ENCODE assay signal across 16 cellular contexts in genomic region chr6:31639449-31639861, GRCh38. TPM values are rescaled to one million over a fixed set of nuclear protein-coding genes. Genes with fewer than 3 reads are reported as not detected.
DNase-seq lines count a peak whose midpoint lies in the region; ATAC-seq, FAIRE-seq and TF ChIP-seq lines count a peak whose summit lies in the region.
"Had no signal": no experiment of that assay in that cellular context is flagged by ENCODE, and none has a peak within 500 bp of the region (broad histone marks: within the 10 kb centered on the region; RNA-seq: fewer than 3 reads in every experiment).

No MANE protein-coding gene starts in this region.

- TF ChIP-seq CTCF in natural killer cell (IDR thresholded peaks at IDR 0.05): no peak
- no peak for TF ChIP-seq CTCF in Panc1 (IDR thresholded peaks at IDR 0.05)
- no peak for TF ChIP-seq CTCF in choroid plexus epithelial cell (conservative IDR thresholded peaks at IDR 0.05; ENCODE audit: low read depth, low read length)

- peaks cover 0 to 4% of the 10 kb centered on the region in 2 donors for H3K4me1 Mint-ChIP-seq in natural killer cell treated with Interleukin-12 subunit alpha and Interleukin-12 subunit beta and Interleukin-15 and Interleukin-18, amount 100 ng/mL, for 72 hours (ENCODE audit: low read depth in 2 of 2)
- no peaks in the 10 kb centered on the region for H3K4me1 Mint-ChIP-seq in natural killer cell
- H3K4me1 Mint-ChIP-seq: mesothelial cell of epicardium had no signal

- BruUV-seq in Panc1 (replicated peaks; lab: Mats Ljungman, UMichigan): no TSS peak

- H3K4me3 ChIP-seq in Panc1 (ENCODE audit: low read depth in 2 of 2, low read length in 2 of 2) (no peak overlapping the region), choroid plexus epithelial cell (ENCODE audit: low read depth, low read length) (no peak overlapping the region)
- H3K4me3 ChIP-seq: right lobe of liver had no signal

- no peaks in the 10 kb centered on the region for H3K9me3 Mint-ChIP-seq in natural killer cell treated with Interleukin-12 subunit alpha and Interleukin-12 subunit beta and Interleukin-15 and Interleukin-18, amount 100 ng/mL, for 72 hours
- no peaks in the 10 kb centered on the region for H3K9me3 Mint-ChIP-seq in natural killer cell
- H3K9me3 Mint-ChIP-seq: CD8-positive, alpha-beta memory T cell; mesothelial cell of epicardium had no signal

- H3K27ac ChIP-seq in Panc1 (ENCODE audit: low read length): no peak overlapping the region
- H3K27ac ChIP-seq: right lobe of liver, VCaP had no signal

- CTCF ChIA-PET in Panc1 (lab: Charles Lee): no interaction called here

- no peaks in the 10 kb centered on the region for H3K27me3 Mint-ChIP-seq in natural killer cell treated with Interleukin-12 subunit alpha and Interleukin-12 subunit beta and Interleukin-15 and Interleukin-18, amount 100 ng/mL, for 72 hours
- H3K27me3 Mint-ChIP-seq in natural killer cell (ENCODE audit: low read depth in 2 of 2): no peaks in the 10 kb centered on the region
- H3K27me3 Mint-ChIP-seq: CD8-positive, alpha-beta memory T cell had no signal

- in situ Hi-C loops in Panc1 (cut with HindIII; ENCODE audit: low pct_unique_long_range_greater_than_20kb, low sequenced_read_pairs): no loop called here

- peaks cover 20% of the 10 kb centered on the region for H3K36me3 Mint-ChIP-seq in natural killer cell treated with Interleukin-12 subunit alpha and Interleukin-12 subunit beta and Interleukin-15 and Interleukin-18, amount 100 ng/mL, for 72 hours
- H3K36me3 Mint-ChIP-seq in natural killer cell: no peaks in the 10 kb centered on the region

- intact Hi-C loops in natural killer cell (cut with micrococcal nuclease): no loop called here
- intact Hi-C loops in Panc1 (cut with micrococcal nuclease; ENCODE audit: unreplicated experiment): no loop called here

- no peak overlapping the region for H3K4me3 Mint-ChIP-seq in natural killer cell treated with Interleukin-12 subunit alpha and Interleukin-12 subunit beta and Interleukin-15 and Interleukin-18, amount 100 ng/mL, for 72 hours
- H3K4me3 Mint-ChIP-seq in natural killer cell: no peak overlapping the region
- H3K4me3 Mint-ChIP-seq: CD8-positive, alpha-beta memory T cell; mesothelial cell of epicardium had no signal

- ATAC-seq in natural killer cell treated with Interleukin-12 subunit alpha and Interleukin-12 subunit beta and Interleukin-15 and Interleukin-18, amount 100 ng/mL, for 72 hours: no peak
- ATAC-seq in natural killer cell: no peak
- ATAC-seq in Panc1: peak; percentile 22
- peak; percentile 81 for ATAC-seq in stimulated activated naive CD8-positive, alpha-beta T cell treated with anti-CD3 and anti-CD28 coated beads, Interleukin-15, Interleukin-2, amounts not matched to agents 100 U/mL and 50 U/mL, for 24 hours
- no peak for ATAC-seq in HG03432 (IDR thresholded peaks at IDR 0.05; ENCODE audit: unreplicated experiment)
- ATAC-seq: right lobe of liver had no signal

- peaks cover 7% of the 10 kb centered on the region; the same call in 1 of the 2 replicates for H3K4me1 ChIP-seq in Panc1 (ENCODE audit: control insufficient read depth, insufficient read depth, low read length)

- H3K36me3 ChIP-seq in Panc1 (ENCODE audit: control insufficient read depth, insufficient read depth, low read length): peaks cover 20% of the 10 kb centered on the region; the same call in 1 of the 2 replicates

- peak overlapping the region; percentile 27 to 33 for H3K27ac Mint-ChIP-seq in natural killer cell treated with Interleukin-12 subunit alpha and Interleukin-12 subunit beta and Interleukin-15 and Interleukin-18, amount 100 ng/mL, for 72 hours
- H3K27ac Mint-ChIP-seq in natural killer cell: peak overlapping the region in 1 of 2 donors; percentile 33

- no peak for FAIRE-seq in GM19239 (lab: Jason Lieb, UNC)
- FAIRE-seq: urothelium cell line had no signal

- H3K9me3 ChIP-seq in Panc1 (ENCODE audit: control insufficient read depth, insufficient read depth, low read depth, low read length): no peaks in the 10 kb centered on the region
- H3K9me3 ChIP-seq: right lobe of liver had no signal

- no peak for DNase-seq in natural killer cell treated with Interleukin-12 subunit alpha and Interleukin-12 subunit beta and Interleukin-15 and Interleukin-18, amount 100 ng/mL, for 72 hours (ENCODE audit: low spot score)
- DNase-seq in natural killer cell (no peak), Panc1 (ENCODE audit: low read depth, low spot score) (no peak), choroid plexus epithelial cell (ENCODE audit: low read depth) (peak; percentile 48), GM19239 (ENCODE audit: insufficient read length, low spot score) (no peak)
- DNase-seq in stimulated activated naive CD8-positive, alpha-beta T cell treated with anti-CD3 and anti-CD28 coated beads, Interleukin-15, Interleukin-2, amounts not matched to agents 100 U/mL and 50 U/mL, for 24 hours: peak; percentile 53
- DNase-seq in activated effector memory CD4-positive, alpha-beta T cell treated with anti-CD3 and anti-CD28 coated beads, Interleukin-2, amount 50 U/mL, for 16 hours: no peak
- DNase-seq: CD8-positive, alpha-beta memory T cell; effector memory CD4-positive, alpha-beta T cell; hypothalamus; RPMI8226 had no signal

- no peaks in the 10 kb centered on the region for H3K27me3 ChIP-seq in Panc1 (ENCODE audit: control insufficient read depth, insufficient read depth, low read length)
- H3K27me3 ChIP-seq: right lobe of liver had no signal

- POLR2A ChIA-PET in Panc1 (lab: Charles Lee): interaction anchor here (0.6 to 3.0 kb wide), 2 partner anchors 12 to 145 kb away, joined by 5 to 9 read pairs; partner anchors contain the start of gene BAG6

RNA-seq across cellular contexts. Expression of gene BAG6, which starts 13.0 kb away (rescaled TPM):
- total RNA-seq in natural killer cell treated with Interleukin-12 subunit alpha and Interleukin-12 subunit beta and Interleukin-15 and Interleukin-18, amount 100 ng/mL, for 72 hours: 100 to 1,000 TPM; 284 to 337 TPM
- 100 to 1,000 TPM; 264 to 303 (median 274) TPM for total RNA-seq in natural killer cell
- total RNA-seq in Panc1 (2021; ENCODE audit: unreplicated experiment): 491 TPM
- 565 TPM for polyA plus RNA-seq in Panc1 (2012; ENCODE audit: insufficient read length)

RNA-seq across cellular contexts. Expression of gene APOM, which starts 16.2 kb away (rescaled TPM):
- total RNA-seq in natural killer cell treated with Interleukin-12 subunit alpha and Interleukin-12 subunit beta and Interleukin-15 and Interleukin-18, amount 100 ng/mL, for 72 hours: 1 to 10 TPM in 1 of 2 donors, under 1 TPM in 1; 0.76 to 1.3 TPM
- total RNA-seq in natural killer cell: 1 to 10 TPM; 2.6 to 2.8 (median 2.7) TPM
- 1.8 TPM for total RNA-seq in Panc1 (2021; ENCODE audit: unreplicated experiment)
- polyA plus RNA-seq in Panc1 (2012; ENCODE audit: insufficient read length): 0.56 TPM

RNA-seq across cellular contexts. Expression of gene PRRC2A, which starts 18.9 kb away (rescaled TPM):
- total RNA-seq in natural killer cell treated with Interleukin-12 subunit alpha and Interleukin-12 subunit beta and Interleukin-15 and Interleukin-18, amount 100 ng/mL, for 72 hours: 100 to 1,000 TPM; 224 to 345 TPM
- total RNA-seq in natural killer cell: 100 to 1,000 TPM; 264 to 294 (median 294) TPM
- total RNA-seq in Panc1 (2021; ENCODE audit: unreplicated experiment): 318 TPM
- 246 TPM for polyA plus RNA-seq in Panc1 (2012; ENCODE audit: insufficient read length)

RNA-seq across cellular contexts. Expression of gene C6orf47, which starts 21.1 kb away (rescaled TPM):
- total RNA-seq in natural killer cell treated with Interleukin-12 subunit alpha and Interleukin-12 subunit beta and Interleukin-15 and Interleukin-18, amount 100 ng/mL, for 72 hours: 10 to 100 TPM; 26.9 to 34.0 TPM
- total RNA-seq in natural killer cell: 10 to 100 TPM; 25.9 to 29.9 (median 27.4) TPM
- 22.4 TPM for total RNA-seq in Panc1 (2021; ENCODE audit: unreplicated experiment)
- polyA plus RNA-seq in Panc1 (2012; ENCODE audit: insufficient read length): 18.6 TPM

RNA-seq across cellular contexts. Expression of gene AIF1, which starts 24.4 kb away (rescaled TPM):
- 10 to 100 TPM in 1 of 2 donors, 1 to 10 TPM in 1; 9.3 to 20.0 TPM for total RNA-seq in natural killer cell treated with Interleukin-12 subunit alpha and Interleukin-12 subunit beta and Interleukin-15 and Interleukin-18, amount 100 ng/mL, for 72 hours
- total RNA-seq in natural killer cell (10 to 100 TPM in 2 of 3 donors, 1 to 10 TPM in 1; 8.7 to 47.0 (median 17.9) TPM), Panc1 (2021; ENCODE audit: unreplicated experiment) (0.44 TPM)
- polyA plus RNA-seq in Panc1 (2012; ENCODE audit: insufficient read length): not detected

Comparison
In these comparisons a context has a peak if more than half of its experiments do, and no peak if none do; other contexts are left out.
1. ATAC-seq: peak in Panc1 (single experiment) and stimulated activated naive CD8-positive, alpha-beta T cell treated with anti-CD3 and anti-CD28 coated beads, Interleukin-15, Interleukin-2, amounts not matched to agents 100 U/mL and 50 U/mL, for 24 hours (single experiment); none in natural killer cell treated with Interleukin-12 subunit alpha and Interleukin-12 subunit beta and Interleukin-15 and Interleukin-18, amount 100 ng/mL, for 72 hours (0 of 2), natural killer cell (0 of 3) and HG03432 (single experiment).
2. DNase-seq: peak in choroid plexus epithelial cell (single experiment) and stimulated activated naive CD8-positive, alpha-beta T cell treated with anti-CD3 and anti-CD28 coated beads, Interleukin-15, Interleukin-2, amounts not matched to agents 100 U/mL and 50 U/mL, for 24 hours (single experiment); none in natural killer cell treated with Interleukin-12 subunit alpha and Interleukin-12 subunit beta and Interleukin-15 and Interleukin-18, amount 100 ng/mL, for 72 hours (single experiment), natural killer cell (single experiment), Panc1 (single experiment), GM19239 (single experiment) and activated effector memory CD4-positive, alpha-beta T cell treated with anti-CD3 and anti-CD28 coated beads, Interleukin-2, amount 50 U/mL, for 16 hours (single experiment).